In the genomic region with DNA sequence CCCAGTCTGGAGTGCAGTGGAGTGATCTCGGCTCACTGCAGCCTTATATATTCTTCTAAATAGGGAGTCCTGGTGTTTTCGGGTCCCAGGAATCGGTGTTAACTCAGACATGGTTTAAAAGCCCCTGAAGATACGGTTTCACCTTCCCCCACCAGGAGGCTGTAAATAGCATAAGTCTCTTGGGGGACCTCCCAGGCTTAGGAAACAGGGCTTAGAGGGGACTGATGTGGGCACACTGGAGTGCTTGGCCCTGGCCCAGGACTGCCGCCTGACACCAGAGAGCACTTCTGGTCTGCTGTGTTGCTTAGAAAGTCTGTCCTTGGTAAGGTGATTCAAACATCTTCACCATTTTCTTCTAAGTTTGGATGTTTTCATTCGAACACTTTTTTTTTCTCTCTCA, we compare ENCODE assay signal across 1 cellular context.
TF ChIP-seq lines count a peak whose summit lies in the region.

No MANE protein-coding gene starts in this region.

TF ChIP-seq in H1, 55 proteins besides CTCF, POLR2A, EP300 and RAD21:
- TF ChIP-seq POU5F1 (IDR thresholded peaks at IDR 0.05; ENCODE audit: low read depth, low read length): no peak
- no peak for TF ChIP-seq CHD1 (IDR thresholded peaks at IDR 0.05; ENCODE audit: low read depth, low read length)
- TF ChIP-seq EGR1 (IDR thresholded peaks at IDR 0.05; ENCODE audit: borderline replicate concordance, low read depth, low read length): no peak
- no peak for TF ChIP-seq CBX5 (IDR thresholded peaks at IDR 0.05; ENCODE audit: low read depth, low read length)
- TF ChIP-seq TEAD4 (IDR thresholded peaks at IDR 0.05; ENCODE audit: low read depth, low read length): no peak
- no peak for TF ChIP-seq MAFK (IDR thresholded peaks at IDR 0.05; ENCODE audit: low read depth, low read length)
- no peak for TF ChIP-seq SRF (IDR thresholded peaks at IDR 0.05; ENCODE audit: low read depth, low read length)
- TF ChIP-seq CREB1 (IDR thresholded peaks at IDR 0.05): no peak
- no peak for TF ChIP-seq BRCA1 (IDR thresholded peaks at IDR 0.05; ENCODE audit: low read depth, low read length)
- no peak for TF ChIP-seq NRF1 (IDR thresholded peaks at IDR 0.05; ENCODE audit: low read depth, low read length)
- no peak for TF ChIP-seq PHF8 (conservative IDR thresholded peaks at IDR 0.05; ENCODE audit: low read depth, low read length)
TF ChIP-seq in H1: peak in this region for 0.
